1 cellular context compared by ENCODE assay signal in the genomic region with DNA sequence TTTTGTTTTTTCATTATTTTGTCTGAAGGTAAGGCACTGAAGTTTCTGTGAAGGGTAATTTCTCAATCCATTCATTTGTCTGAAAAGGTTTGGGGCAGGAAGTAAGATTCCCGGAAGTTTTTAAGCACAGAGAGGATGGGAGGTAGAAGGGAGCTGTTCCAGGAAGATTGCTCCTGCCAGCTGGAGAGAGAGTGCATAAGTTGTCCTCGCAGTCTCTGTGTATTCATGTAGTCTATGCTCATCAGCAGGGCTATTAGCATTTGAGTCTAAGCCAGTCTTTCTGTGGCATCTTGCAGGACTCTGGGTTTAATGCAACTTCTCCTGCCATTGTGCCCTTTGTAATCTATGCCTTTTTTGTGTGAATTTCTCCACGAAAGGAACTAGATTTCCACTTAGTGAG.
TF ChIP-seq lines count a peak whose summit lies in the region.

No MANE protein-coding gene starts in this region.

TF ChIP-seq in HCT116, 20 proteins besides CTCF, POLR2A, EP300 and RAD21 (continued from another document):
- TF ChIP-seq, protein P1, sequence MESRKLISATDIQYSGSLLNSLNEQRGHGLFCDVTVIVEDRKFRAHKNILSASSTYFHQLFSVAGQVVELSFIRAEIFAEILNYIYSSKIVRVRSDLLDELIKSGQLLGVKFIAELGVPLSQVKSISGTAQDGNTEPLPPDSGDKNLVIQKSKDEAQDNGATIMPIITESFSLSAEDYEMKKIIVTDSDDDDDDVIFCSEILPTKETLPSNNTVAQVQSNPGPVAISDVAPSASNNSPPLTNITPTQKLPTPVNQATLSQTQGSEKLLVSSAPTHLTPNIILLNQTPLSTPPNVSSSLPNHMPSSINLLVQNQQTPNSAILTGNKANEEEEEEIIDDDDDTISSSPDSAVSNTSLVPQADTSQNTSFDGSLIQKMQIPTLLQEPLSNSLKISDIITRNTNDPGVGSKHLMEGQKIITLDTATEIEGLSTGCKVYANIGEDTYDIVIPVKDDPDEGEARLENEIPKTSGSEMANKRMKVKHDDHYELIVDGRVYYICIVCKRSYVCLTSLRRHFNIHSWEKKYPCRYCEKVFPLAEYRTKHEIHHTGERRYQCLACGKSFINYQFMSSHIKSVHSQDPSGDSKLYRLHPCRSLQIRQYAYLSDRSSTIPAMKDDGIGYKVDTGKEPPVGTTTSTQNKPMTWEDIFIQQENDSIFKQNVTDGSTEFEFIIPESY (IDR thresholded peaks at IDR 0.05; ENCODE audit: extremely low read depth, insufficient replicate concordance, low read length) = no peak
- TF ChIP-seq, protein P2, sequence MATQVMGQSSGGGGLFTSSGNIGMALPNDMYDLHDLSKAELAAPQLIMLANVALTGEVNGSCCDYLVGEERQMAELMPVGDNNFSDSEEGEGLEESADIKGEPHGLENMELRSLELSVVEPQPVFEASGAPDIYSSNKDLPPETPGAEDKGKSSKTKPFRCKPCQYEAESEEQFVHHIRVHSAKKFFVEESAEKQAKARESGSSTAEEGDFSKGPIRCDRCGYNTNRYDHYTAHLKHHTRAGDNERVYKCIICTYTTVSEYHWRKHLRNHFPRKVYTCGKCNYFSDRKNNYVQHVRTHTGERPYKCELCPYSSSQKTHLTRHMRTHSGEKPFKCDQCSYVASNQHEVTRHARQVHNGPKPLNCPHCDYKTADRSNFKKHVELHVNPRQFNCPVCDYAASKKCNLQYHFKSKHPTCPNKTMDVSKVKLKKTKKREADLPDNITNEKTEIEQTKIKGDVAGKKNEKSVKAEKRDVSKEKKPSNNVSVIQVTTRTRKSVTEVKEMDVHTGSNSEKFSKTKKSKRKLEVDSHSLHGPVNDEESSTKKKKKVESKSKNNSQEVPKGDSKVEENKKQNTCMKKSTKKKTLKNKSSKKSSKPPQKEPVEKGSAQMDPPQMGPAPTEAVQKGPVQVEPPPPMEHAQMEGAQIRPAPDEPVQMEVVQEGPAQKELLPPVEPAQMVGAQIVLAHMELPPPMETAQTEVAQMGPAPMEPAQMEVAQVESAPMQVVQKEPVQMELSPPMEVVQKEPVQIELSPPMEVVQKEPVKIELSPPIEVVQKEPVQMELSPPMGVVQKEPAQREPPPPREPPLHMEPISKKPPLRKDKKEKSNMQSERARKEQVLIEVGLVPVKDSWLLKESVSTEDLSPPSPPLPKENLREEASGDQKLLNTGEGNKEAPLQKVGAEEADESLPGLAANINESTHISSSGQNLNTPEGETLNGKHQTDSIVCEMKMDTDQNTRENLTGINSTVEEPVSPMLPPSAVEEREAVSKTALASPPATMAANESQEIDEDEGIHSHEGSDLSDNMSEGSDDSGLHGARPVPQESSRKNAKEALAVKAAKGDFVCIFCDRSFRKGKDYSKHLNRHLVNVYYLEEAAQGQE (IDR thresholded peaks at IDR 0.05; ENCODE audit: low read depth) = no peak
- TF ChIP-seq SP1 (IDR thresholded peaks at IDR 0.05; ENCODE audit: low read depth) (no peak), ZFX (IDR thresholded peaks at IDR 0.05) (no peak), EZH2 (IDR thresholded peaks at IDR 0.05) (no peak), CEBPB (IDR thresholded peaks at IDR 0.05; ENCODE audit: low read depth) (no peak)
